ENCODE assay signal across 1 cellular context in the genomic region with DNA sequence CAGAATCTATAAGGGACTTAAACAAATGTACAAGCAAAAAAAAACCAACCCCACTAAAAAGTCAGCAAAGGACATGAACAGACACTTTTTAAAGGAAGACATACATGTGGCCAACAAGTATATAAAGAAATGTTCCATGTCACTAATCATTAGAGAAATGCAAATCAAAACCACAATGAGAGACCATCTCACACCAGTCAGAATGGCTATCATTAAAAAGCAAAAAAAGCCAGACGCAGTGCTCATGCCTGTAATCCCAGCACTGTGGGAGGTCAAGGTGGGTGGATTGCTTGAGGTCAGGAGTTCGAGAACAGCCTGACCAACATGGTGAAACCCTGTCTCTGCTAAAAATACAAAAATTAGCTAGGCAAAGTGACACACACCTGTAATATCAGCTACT.
TF ChIP-seq lines count a peak whose summit lies in the region.

No MANE protein-coding gene starts in this region.

TF ChIP-seq in GM12878, 131 proteins besides CTCF, POLR2A, EP300 and RAD21 (continued from another document):
- TF ChIP-seq, protein P1, sequence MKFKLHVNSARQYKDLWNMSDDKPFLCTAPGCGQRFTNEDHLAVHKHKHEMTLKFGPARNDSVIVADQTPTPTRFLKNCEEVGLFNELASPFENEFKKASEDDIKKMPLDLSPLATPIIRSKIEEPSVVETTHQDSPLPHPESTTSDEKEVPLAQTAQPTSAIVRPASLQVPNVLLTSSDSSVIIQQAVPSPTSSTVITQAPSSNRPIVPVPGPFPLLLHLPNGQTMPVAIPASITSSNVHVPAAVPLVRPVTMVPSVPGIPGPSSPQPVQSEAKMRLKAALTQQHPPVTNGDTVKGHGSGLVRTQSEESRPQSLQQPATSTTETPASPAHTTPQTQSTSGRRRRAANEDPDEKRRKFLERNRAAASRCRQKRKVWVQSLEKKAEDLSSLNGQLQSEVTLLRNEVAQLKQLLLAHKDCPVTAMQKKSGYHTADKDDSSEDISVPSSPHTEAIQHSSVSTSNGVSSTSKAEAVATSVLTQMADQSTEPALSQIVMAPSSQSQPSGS (IDR thresholded peaks at IDR 0.05; ENCODE audit: low read length): 0 out of 2 replicates have a peak, but pooled peaks have one; percentile 24
- TF ChIP-seq POU2F2 (IDR thresholded peaks at IDR 0.05; ENCODE audit: borderline replicate concordance, low read depth, low read length) (peak; percentile 79; the same call in 2 of the 3 replicates), NBN (IDR thresholded peaks at IDR 0.05) (peak; percentile 48; the same call in 1 of the 2 replicates), BHLHE40 (IDR thresholded peaks at IDR 0.05; ENCODE audit: borderline replicate concordance in 1 of 2, low read depth in 2 of 2, low read length in 1 of 2) (peak in 1 of 2 experiments; percentile 28; a peak in 1 of 4 replicates), ZNF217 (IDR thresholded peaks at IDR 0.05) (peak; percentile 73), ATF7 (IDR thresholded peaks at IDR 0.05; ENCODE audit: low read depth) (peak; percentile 59; the same call in 1 of the 2 replicates), MEF2B (IDR thresholded peaks at IDR 0.05; ENCODE audit: partially characterized antibody, poor library complexity, severe bottlenecking) (peak; percentile 16)
- TF ChIP-seq, protein P2, sequence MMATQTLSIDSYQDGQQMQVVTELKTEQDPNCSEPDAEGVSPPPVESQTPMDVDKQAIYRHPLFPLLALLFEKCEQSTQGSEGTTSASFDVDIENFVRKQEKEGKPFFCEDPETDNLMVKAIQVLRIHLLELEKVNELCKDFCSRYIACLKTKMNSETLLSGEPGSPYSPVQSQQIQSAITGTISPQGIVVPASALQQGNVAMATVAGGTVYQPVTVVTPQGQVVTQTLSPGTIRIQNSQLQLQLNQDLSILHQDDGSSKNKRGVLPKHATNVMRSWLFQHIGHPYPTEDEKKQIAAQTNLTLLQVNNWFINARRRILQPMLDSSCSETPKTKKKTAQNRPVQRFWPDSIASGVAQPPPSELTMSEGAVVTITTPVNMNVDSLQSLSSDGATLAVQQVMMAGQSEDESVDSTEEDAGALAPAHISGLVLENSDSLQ (IDR thresholded peaks at IDR 0.05): 0 out of 2 replicates have a peak, but pooled peaks have one; percentile 32
- TF ChIP-seq, protein P3, sequence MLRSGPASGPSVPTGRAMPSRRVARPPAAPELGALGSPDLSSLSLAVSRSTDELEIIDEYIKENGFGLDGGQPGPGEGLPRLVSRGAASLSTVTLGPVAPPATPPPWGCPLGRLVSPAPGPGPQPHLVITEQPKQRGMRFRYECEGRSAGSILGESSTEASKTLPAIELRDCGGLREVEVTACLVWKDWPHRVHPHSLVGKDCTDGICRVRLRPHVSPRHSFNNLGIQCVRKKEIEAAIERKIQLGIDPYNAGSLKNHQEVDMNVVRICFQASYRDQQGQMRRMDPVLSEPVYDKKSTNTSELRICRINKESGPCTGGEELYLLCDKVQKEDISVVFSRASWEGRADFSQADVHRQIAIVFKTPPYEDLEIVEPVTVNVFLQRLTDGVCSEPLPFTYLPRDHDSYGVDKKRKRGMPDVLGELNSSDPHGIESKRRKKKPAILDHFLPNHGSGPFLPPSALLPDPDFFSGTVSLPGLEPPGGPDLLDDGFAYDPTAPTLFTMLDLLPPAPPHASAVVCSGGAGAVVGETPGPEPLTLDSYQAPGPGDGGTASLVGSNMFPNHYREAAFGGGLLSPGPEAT (IDR thresholded peaks at IDR 0.05; ENCODE audit: low read depth): peak; percentile 35; the same call in 1 of the 2 replicates
